Comparison of ENCODE assay signal across 11 cellular contexts in genomic region chr4:11469900-11470708, GRCh38. TPM values are rescaled to one million over a fixed set of nuclear protein-coding genes. Genes with fewer than 3 reads are reported as not detected.
DNase-seq lines count a peak whose midpoint lies in the region; ATAC-seq and TF ChIP-seq lines count a peak whose summit lies in the region.
"Had no signal": no experiment of that assay in that cellular context is flagged by ENCODE, and none has a peak within 500 bp of the region (broad histone marks: within the 10 kb centered on the region; RNA-seq: fewer than 3 reads in every experiment).

No MANE protein-coding gene starts in this region.

- H3K4me3 Mint-ChIP-seq in activated naive CD8-positive, alpha-beta T cell treated with anti-CD3 and anti-CD28 coated beads, Interleukin-2, amount 10 ng/mL, durations not matched to agents 7 days and 5 days = peak overlapping the region; percentile 81

- no peak overlapping the region for H3K27ac ChIP-seq in testis
- no peak overlapping the region for H3K27ac ChIP-seq in A673 (ENCODE audit: low read depth, low read length, poor library complexity, severe bottlenecking)
- H3K27ac ChIP-seq in right cardiac atrium (ENCODE audit: low read length) = no peak overlapping the region
- H3K27ac ChIP-seq: lower lobe of right lung had no signal

- TF ChIP-seq CTCF in GM10248 (IDR thresholded peaks at IDR 0.05; ENCODE audit: control extremely low read depth, extremely low read depth, low read depth, missing control alignments) = no peak
- TF ChIP-seq CTCF in testis (IDR thresholded peaks at IDR 0.05) = no peak
- no peak for TF ChIP-seq CTCF in A673 (conservative IDR thresholded peaks at IDR 0.05; ENCODE audit: low read depth, low read length)

- no peaks in the 10 kb centered on the region for H3K9me3 ChIP-seq in testis
- H3K9me3 ChIP-seq in A673 (ENCODE audit: low read depth, low read length, poor library complexity, severe bottlenecking) = peaks cover 28% of the 10 kb centered on the region
- H3K9me3 ChIP-seq in right cardiac atrium (ENCODE audit: control insufficient read depth, low read length) = no peaks in the 10 kb centered on the region
- H3K9me3 ChIP-seq: lower lobe of right lung had no signal

- BruUV-seq in A673 (replicated peaks; lab: Mats Ljungman, UMichigan) = no TSS peak

- no peaks in the 10 kb centered on the region for H3K4me1 ChIP-seq in testis
- H3K4me1 ChIP-seq in A673 (ENCODE audit: insufficient read depth, low read length, poor library complexity, severe bottlenecking) = no peaks in the 10 kb centered on the region
- H3K4me1 ChIP-seq in right cardiac atrium (ENCODE audit: control insufficient read depth, insufficient read depth, low read length) = peaks cover 1% of the 10 kb centered on the region

- peak overlapping the region; percentile 96 for H3K27ac Mint-ChIP-seq in activated naive CD8-positive, alpha-beta T cell treated with anti-CD3 and anti-CD28 coated beads, Interleukin-2, amount 10 ng/mL, durations not matched to agents 7 days and 5 days

- ATAC-seq in GM19395 (IDR thresholded peaks at IDR 0.05; ENCODE audit: unreplicated experiment) (peak; percentile 74), HG03060 (IDR thresholded peaks at IDR 0.05; ENCODE audit: low read depth, unreplicated experiment) (peak; percentile 40), right cardiac atrium (no peak)
- no peak for ATAC-seq in activated naive CD8-positive, alpha-beta T cell treated with anti-CD3 and anti-CD28 coated beads, Interleukin-2, amount 10 ng/mL, durations not matched to agents 7 days and 5 days (ENCODE audit: low read depth)
- ATAC-seq: lower lobe of right lung had no signal

- H3K27me3 Mint-ChIP-seq in activated naive CD8-positive, alpha-beta T cell treated with anti-CD3 and anti-CD28 coated beads, Interleukin-2, amount 10 ng/mL, durations not matched to agents 7 days and 5 days = no peaks in the 10 kb centered on the region

- intact Hi-C loops in testis (cut with DNase I; ENCODE audit: low total_unique reads) = no loop called here
- intact Hi-C loops in cardiac septum (cut with DNase I) = no loop called here
- intact Hi-C loops in A673 (cut with micrococcal nuclease; ENCODE audit: unreplicated experiment) = no loop called here
- intact Hi-C loops in right cardiac atrium (cut with DNase I) = no loop called here

- POLR2A ChIA-PET in GM10248 (lab: Yijun Ruan, JAX) (no interaction called here), A673 (lab: Charles Lee; ENCODE audit: low non-redundant PET) (no interaction called here)
- POLR2A ChIA-PET in activated naive CD8-positive, alpha-beta T cell treated with anti-CD3 and anti-CD28 coated beads, Interleukin-2, amount 10 ng/mL, durations not matched to agents 7 days and 5 days (lab: Charles Lee) = no interaction called here

- no peaks in the 10 kb centered on the region for H3K9me3 Mint-ChIP-seq in activated naive CD8-positive, alpha-beta T cell treated with anti-CD3 and anti-CD28 coated beads, Interleukin-2, amount 10 ng/mL, durations not matched to agents 7 days and 5 days

- 78 to 84% methylated on average over 6 of the region's 6 CpGs for WGBS in testis, 2 donors
- WGBS in right cardiac atrium = 76% methylated on average over 6 of the region's 6 CpGs

- peaks cover 10% of the 10 kb centered on the region for H3K36me3 Mint-ChIP-seq in activated naive CD8-positive, alpha-beta T cell treated with anti-CD3 and anti-CD28 coated beads, Interleukin-2, amount 10 ng/mL, durations not matched to agents 7 days and 5 days

- CTCF ChIA-PET in GM10248 (lab: Yijun Ruan, JAX) (interaction anchor here (0.8 to 2.1 kb wide), 4 partner anchors 8 to 34 kb away, joined by 3 to 6 read pairs (median 4); no protein-coding TSS in a partner anchor), A673 (lab: Charles Lee) (no interaction called here)

- no peak for TF ChIP-seq POLR2A in testis (IDR thresholded peaks at IDR 0.05)

- H3K27me3 ChIP-seq in testis = no peaks in the 10 kb centered on the region
- H3K27me3 ChIP-seq in A673 (replicated peaks; ENCODE audit: insufficient read depth, low read depth, low read length, poor library complexity) = no peaks in the 10 kb centered on the region
- H3K27me3 ChIP-seq in right cardiac atrium (ENCODE audit: control insufficient read depth, insufficient read depth) = no peaks in the 10 kb centered on the region

- H3K4me3 ChIP-seq in testis (no peak overlapping the region), A673 (ENCODE audit: low read depth, low read length, poor library complexity, severe bottlenecking) (no peak overlapping the region), right cardiac atrium (ENCODE audit: low read length) (no peak overlapping the region)
- H3K4me3 ChIP-seq: lower lobe of right lung had no signal

- peaks cover 34% of the 10 kb centered on the region for H3K4me1 Mint-ChIP-seq in activated naive CD8-positive, alpha-beta T cell treated with anti-CD3 and anti-CD28 coated beads, Interleukin-2, amount 10 ng/mL, durations not matched to agents 7 days and 5 days

- H3K36me3 ChIP-seq in testis (ENCODE audit: low read depth, missing control alignments) = no peaks in the 10 kb centered on the region
- H3K36me3 ChIP-seq in A673 (ENCODE audit: insufficient read depth, low read length, poor library complexity, severe bottlenecking) = no peaks in the 10 kb centered on the region
- H3K36me3 ChIP-seq: lower lobe of right lung had no signal

- peak; percentile 20 for DNase-seq in GM10248 (ENCODE audit: extremely low spot score)
- DNase-seq in activated naive CD8-positive, alpha-beta T cell treated with anti-CD3 and anti-CD28 coated beads, Interleukin-2, amount 10 ng/mL, durations not matched to agents 7 days and 5 days = no peak
- no peak for DNase-seq in testis
- DNase-seq in cardiac septum (ENCODE audit: low spot score) = no peak
- DNase-seq in A673 (ENCODE audit: low spot score) = no peak
- no peak for DNase-seq in right cardiac atrium
- DNase-seq: Karpas-422, lower lobe of right lung had no signal

RNA-seq across cellular contexts. Expression of gene HS3ST1, which starts 41.4 kb away (rescaled TPM):
- total RNA-seq in activated naive CD8-positive, alpha-beta T cell treated with anti-CD3 and anti-CD28 coated beads, Interleukin-2, amount 10 ng/mL, durations not matched to agents 7 days and 5 days = under 1 TPM; 0.06 to 0.47 TPM
- total RNA-seq in testis (1 to 10 TPM; 4.3 to 8.8 TPM), cardiac septum (1.2 TPM), A673 (2021) (not detected in 2 replicates), right cardiac atrium (1 to 10 TPM; 4.7 to 9.1 (median 6.4) TPM)
- polyA plus RNA-seq in testis (ENCODE audit: insufficient read depth, low read depth, low replicate concordance) (1.2 TPM), right cardiac atrium (0.97 TPM)
- total RNA-seq: Daoy had no signal

Comparison
In these comparisons a context has a peak if more than half of its experiments do, and no peak if none do; other contexts are left out.
1. ATAC-seq: peak in GM19395 (single experiment) and HG03060 (single experiment); none in activated naive CD8-positive, alpha-beta T cell treated with anti-CD3 and anti-CD28 coated beads, Interleukin-2, amount 10 ng/mL, durations not matched to agents 7 days and 5 days (single experiment) and right cardiac atrium (0 of 2).